9 cellular contexts compared by ENCODE assay signal in genomic region chr5:143217065-143217803, GRCh38.
DNase-seq lines count a peak whose midpoint lies in the region; ATAC-seq and TF ChIP-seq lines count a peak whose summit lies in the region.
"Had no signal": no experiment of that assay in that cellular context is flagged by ENCODE, and none has a peak within 500 bp of the region (broad histone marks: within the 10 kb centered on the region; RNA-seq: fewer than 3 reads in every experiment).

No MANE protein-coding gene starts in this region.

- no peak for TF ChIP-seq CTCF in nephron (IDR thresholded peaks at IDR 0.05; ENCODE audit: unreplicated experiment in 3 of 3)

- POLR2A ChIA-PET in T-cell (lab: Charles Lee), result no interaction called here

- no peak for ATAC-seq in activated naive CD8-positive, alpha-beta T cell treated with anti-CD3 and anti-CD28 coated beads, Interleukin-2, amount 50 U/mL, for 24 hours
- ATAC-seq in HG03469 (IDR thresholded peaks at IDR 0.05; ENCODE audit: unreplicated experiment), result no peak
- no peak for ATAC-seq in T-cell (replicated peaks in 1 of 4)
- ATAC-seq: body of pancreas had no signal

- peak; percentile 88 for DNase-seq in SIG-M5 treated with dmso at 0.1 percent for 504 hours (lab: John Stamatoyannopoulos, UW; ENCODE audit: unreplicated experiment)
- DNase-seq in SIG-M5 (lab: John Stamatoyannopoulos, UW), result no peak
- DNase-seq in HT1080 (ENCODE audit: low read depth), result peak; percentile 32
- DNase-seq in activated naive CD8-positive, alpha-beta T cell treated with anti-CD3 and anti-CD28 coated beads, Interleukin-2, amount 50 U/mL, for 24 hours, result no peak
- no peak for DNase-seq in T-cell
- no peak for DNase-seq in HuH-7 (ENCODE audit: low spot score)
- DNase-seq: body of pancreas had no signal

- peaks cover 53% of the 10 kb centered on the region for H3K4me1 Mint-ChIP-seq in activated naive CD8-positive, alpha-beta T cell treated with anti-CD3 and anti-CD28 coated beads, Interleukin-2, amount 50 U/mL, for 24 hours
- H3K4me1 Mint-ChIP-seq in nephron (peaks cover 54% of the 10 kb centered on the region), T-cell (peaks cover 37 to 40% (median 38%) of the 10 kb centered on the region in 3 donors)

- H3K4me3 Mint-ChIP-seq in activated naive CD8-positive, alpha-beta T cell treated with anti-CD3 and anti-CD28 coated beads, Interleukin-2, amount 50 U/mL, for 24 hours, result no peak overlapping the region
- H3K4me3 Mint-ChIP-seq in nephron, result no peak overlapping the region
- no peak overlapping the region for H3K4me3 Mint-ChIP-seq in T-cell

- peak overlapping the region; percentile 28 for H3K27ac Mint-ChIP-seq in activated naive CD8-positive, alpha-beta T cell treated with anti-CD3 and anti-CD28 coated beads, Interleukin-2, amount 50 U/mL, for 24 hours
- H3K27ac Mint-ChIP-seq in nephron, result peak overlapping the region; percentile 14 to 86 (median 56)
- H3K27ac Mint-ChIP-seq in T-cell, result no peak overlapping the region

- CTCF ChIA-PET in T-cell (lab: Charles Lee), result no interaction called here

- no peaks in the 10 kb centered on the region for H3K9me3 Mint-ChIP-seq in activated naive CD8-positive, alpha-beta T cell treated with anti-CD3 and anti-CD28 coated beads, Interleukin-2, amount 50 U/mL, for 24 hours
- H3K9me3 Mint-ChIP-seq in nephron (no peaks in the 10 kb centered on the region), T-cell (no peaks in the 10 kb centered on the region)

- no peaks in the 10 kb centered on the region for H3K27me3 Mint-ChIP-seq in activated naive CD8-positive, alpha-beta T cell treated with anti-CD3 and anti-CD28 coated beads, Interleukin-2, amount 50 U/mL, for 24 hours
- H3K27me3 Mint-ChIP-seq in nephron (ENCODE audit: low read depth) (peaks cover 3% of the 10 kb centered on the region), T-cell (no peaks in the 10 kb centered on the region)

- H3K36me3 Mint-ChIP-seq in activated naive CD8-positive, alpha-beta T cell treated with anti-CD3 and anti-CD28 coated beads, Interleukin-2, amount 50 U/mL, for 24 hours (ENCODE audit: low read depth), result peaks cover 8% of the 10 kb centered on the region
- H3K36me3 Mint-ChIP-seq in nephron (ENCODE audit: low read depth) (no peaks in the 10 kb centered on the region), T-cell (peaks cover 34% of the 10 kb centered on the region)

Comparison
In these comparisons a context has a peak if more than half of its experiments do, and no peak if none do; other contexts are left out.
1. DNase-seq: peak in SIG-M5 treated with dmso at 0.1 percent for 504 hours (single experiment) and HT1080 (single experiment); none in SIG-M5 (single experiment), activated naive CD8-positive, alpha-beta T cell treated with anti-CD3 and anti-CD28 coated beads, Interleukin-2, amount 50 U/mL, for 24 hours (single experiment), T-cell (0 of 34) and HuH-7 (single experiment).
2. H3K27ac Mint-ChIP-seq: peak in activated naive CD8-positive, alpha-beta T cell treated with anti-CD3 and anti-CD28 coated beads, Interleukin-2, amount 50 U/mL, for 24 hours (single experiment) and nephron (3 of 3); none in T-cell (0 of 2).